ENCODE assay signal across 24 cellular contexts in genomic region chr16:27945233-27945975, GRCh38.
A peak's percentile ranks its signal among the peaks of the same experiment; 100 is the strongest.
DNase-seq lines count a peak whose midpoint lies in the region; TF ChIP-seq lines count a peak whose summit lies in the region.
"Had no signal": no experiment of that assay in that cellular context is flagged by ENCODE, and none has a peak within 500 bp of the region (broad histone marks: within the 10 kb centered on the region; RNA-seq: fewer than 3 reads in every experiment).

No MANE protein-coding gene starts in this region.

- TF ChIP-seq CTCF in neural progenitor cell (IDR thresholded peaks at IDR 0.05), result no peak

- no peaks in the 10 kb centered on the region for H3F3A ChIP-seq in neural progenitor cell (ENCODE audit: low read depth)

- DNase-seq in DMS 273 (lab: John Stamatoyannopoulos, UW; ENCODE audit: unreplicated experiment), result peak; percentile 98
- peak; percentile 95 for DNase-seq in NCI-H2171 (lab: John Stamatoyannopoulos, UW)
- peak; percentile 5 for DNase-seq in cerebellum (ENCODE audit: low spot score)
- peak; percentile 28 for DNase-seq in neural progenitor cell (ENCODE audit: low spot score)
- DNase-seq in DMS153 (lab: John Stamatoyannopoulos, UW), result no peak
- DNase-seq in NCI-H187 (lab: John Stamatoyannopoulos, UW), result no peak
- DNase-seq in NCI-H1930 (lab: John Stamatoyannopoulos, UW), result no peak
- DNase-seq in NCI-H146 (lab: John Stamatoyannopoulos, UW), result no peak
- DNase-seq: ACHN; activated CD4-positive, alpha-beta T cell treated with anti-CD3 and anti-CD28 coated beads for 4 hours; activated T-cell treated with anti-CD3 and anti-CD28 coated beads, Interleukin-2, amount 50 U/mL, for 24 hours; COR-L47; dermis blood vessel endothelial cell; mammary epithelial cell; NCI-H1092 treated with DMSO at 0.1 percent for 48 hours; NCI-H2081 treated with DMSO at 0.1 percent for 48 hours; NCI-H510A; stimulated activated CD4-positive, alpha-beta T cell treated with anti-CD3 and anti-CD28 coated beads, Interleukin-4, amount 100 ng/mL, for 4 hours; stimulated activated naive CD4-positive, alpha-beta T cell had no signal

- H3K4me1 ChIP-seq in neural progenitor cell, result peaks cover 8% of the 10 kb centered on the region
- H3K4me1 ChIP-seq: BLaER1, SJSA1 had no signal

- H3K4me3 ChIP-seq in neural progenitor cell, result no peak overlapping the region
- H3K4me3 ChIP-seq: BLaER1, cardiac muscle cell, SJSA1, thoracic aorta had no signal

- H3K27ac ChIP-seq in neural progenitor cell, result no peak overlapping the region
- H3K27ac ChIP-seq: BLaER1, cardiac muscle cell, SJSA1, thoracic aorta had no signal

- peak overlapping the region; percentile 95 for H2AFZ ChIP-seq in neural progenitor cell (replicated peaks)

- H3K4me1 Mint-ChIP-seq in neural progenitor cell, result peaks cover 3% of the 10 kb centered on the region

- H3K9me3 ChIP-seq in neural progenitor cell (ENCODE audit: low read depth), result no peaks in the 10 kb centered on the region
- H3K9me3 ChIP-seq: BLaER1, SJSA1, thoracic aorta had no signal

- no peaks in the 10 kb centered on the region for H4K20me1 ChIP-seq in neural progenitor cell (ENCODE audit: low read depth)
- H4K20me1 ChIP-seq: BLaER1 had no signal

- H3K36me3 ChIP-seq in neural progenitor cell, result no peaks in the 10 kb centered on the region
- H3K36me3 ChIP-seq: BLaER1, cardiac muscle cell, SJSA1, thoracic aorta had no signal

- no peaks in the 10 kb centered on the region for H3K9me3 Mint-ChIP-seq in neural progenitor cell
- H3K9me3 Mint-ChIP-seq: activated T-cell treated with anti-CD3 and anti-CD28 coated beads, Interleukin-2, amount 50 U/mL, for 24 hours; T-helper 1 cell treated with Interleukin-12 subunit alpha and Interleukin-12 subunit beta and Interleukin-4 antibody, amounts not matched to agents 30 μg/mL and 1 μg/mL, for 36 hours had no signal

- H3K27ac Mint-ChIP-seq in neural progenitor cell, result peak overlapping the region; percentile 16
- H3K27ac Mint-ChIP-seq: activated T-cell treated with anti-CD3 and anti-CD28 coated beads, Interleukin-2, amount 50 U/mL, for 24 hours; T-helper 1 cell treated with Interleukin-12 subunit alpha and Interleukin-12 subunit beta and Interleukin-4 antibody, amounts not matched to agents 30 μg/mL and 1 μg/mL, for 36 hours had no signal

- H3K4me3 Mint-ChIP-seq in neural progenitor cell, result peak overlapping the region; percentile 62
- H3K4me3 Mint-ChIP-seq: activated T-cell treated with anti-CD3 and anti-CD28 coated beads, Interleukin-2, amount 50 U/mL, for 24 hours; T-helper 1 cell treated with Interleukin-12 subunit alpha and Interleukin-12 subunit beta and Interleukin-4 antibody, amounts not matched to agents 30 μg/mL and 1 μg/mL, for 36 hours had no signal

- H3K4me2 ChIP-seq in neural progenitor cell, result peak overlapping the region; percentile 47
- H3K4me2 ChIP-seq: BLaER1 had no signal

- no peaks in the 10 kb centered on the region for H3K79me2 ChIP-seq in neural progenitor cell (ENCODE audit: low read depth)

- no peaks in the 10 kb centered on the region for H3K27me3 ChIP-seq in neural progenitor cell
- H3K27me3 ChIP-seq: BLaER1, cardiac muscle cell had no signal

- H3K9ac ChIP-seq in neural progenitor cell, result no peak overlapping the region
- H3K9ac ChIP-seq: BLaER1 had no signal

- H3K36me3 Mint-ChIP-seq in neural progenitor cell, result no peaks in the 10 kb centered on the region

- H3K27me3 Mint-ChIP-seq in neural progenitor cell (ENCODE audit: insufficient read depth, low read depth), result peaks cover 6% of the 10 kb centered on the region

Comparison
In these comparisons a context has a peak if more than half of its experiments do, and no peak if none do; other contexts are left out.
1. DNase-seq: peak in DMS 273 (single experiment), NCI-H2171 (single experiment), cerebellum (single experiment) and neural progenitor cell (single experiment); none in DMS153 (single experiment), NCI-H187 (0 of 2), NCI-H1930 (0 of 2) and NCI-H146 (single experiment).